Comparison of ENCODE assay signal across 18 cellular contexts in the genomic region with DNA sequence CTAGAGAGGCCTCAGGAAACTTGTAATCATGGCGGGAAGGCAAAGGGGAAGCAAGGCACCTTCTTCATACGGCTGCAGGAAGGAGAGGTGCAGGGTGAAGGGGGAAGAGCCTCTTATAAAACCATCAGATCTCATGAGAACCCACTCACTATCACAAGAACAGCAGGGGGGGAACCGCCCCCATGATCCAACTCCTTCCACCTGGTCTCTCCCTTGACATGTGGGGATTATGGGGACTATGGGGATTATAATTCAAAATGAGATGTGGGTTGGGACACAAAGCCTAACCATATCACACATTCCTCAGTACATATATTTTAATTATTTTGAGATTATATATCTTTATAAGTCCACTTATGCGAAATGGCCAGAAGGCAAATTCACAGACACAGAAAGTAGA.
"Had no signal": no experiment of that assay in that cellular context is flagged by ENCODE, and none has a peak within 500 bp of the region (broad histone marks: within the 10 kb centered on the region; RNA-seq: fewer than 3 reads in every experiment).

No MANE protein-coding gene starts in this region.

- H3K4me1 ChIP-seq: esophagus squamous epithelium, stomach, transverse colon had no signal

- H3K36me3 ChIP-seq: esophagus squamous epithelium, heart left ventricle, neutrophil, stomach, thoracic aorta, transverse colon had no signal

- ATAC-seq: heart left ventricle; naive thymus-derived CD4-positive, alpha-beta T cell; sciatic nerve had no signal

- H3K9me3 ChIP-seq: esophagus squamous epithelium, heart left ventricle, neutrophil, stomach, thoracic aorta, transverse colon had no signal

- H3K4me3 ChIP-seq: esophagus squamous epithelium, heart left ventricle, skin epidermis, stomach, thoracic aorta, transverse colon had no signal

- H3K27me3 ChIP-seq: esophagus squamous epithelium, heart left ventricle, neutrophil, stomach, transverse colon had no signal

- H3K27ac ChIP-seq: esophagus squamous epithelium, heart left ventricle, neutrophil, skin epidermis, stomach, thoracic aorta, transverse colon had no signal

- DNase-seq: esophagus squamous epithelium; foreskin fibroblast; heart left ventricle; hippocampal formation; kidney glomerular epithelial cell; mesendoderm; naive thymus-derived CD4-positive, alpha-beta T cell; nephron progenitor cell; stimulated activated CD4-positive, alpha-beta T cell treated with anti-CD3 and anti-CD28 coated beads, Interleukin-2, amount 100 ng/mL, for 24 hours; stimulated activated CD4-positive, alpha-beta T cell treated with anti-CD3 and anti-CD28 coated beads, Interleukin-4, amount 100 ng/mL, for 4 hours; stimulated activated naive CD4-positive, alpha-beta T cell; stomach; substantia nigra; transverse colon had no signal
